ENCODE assay signal across 8 cellular contexts in genomic region chr13:113862766-113863510, GRCh38. TPM values are rescaled to one million over a fixed set of nuclear protein-coding genes. Genes with fewer than 3 reads are reported as not detected.
A peak's percentile ranks its signal among the peaks of the same experiment; 100 is the strongest.
DNase-seq lines count a peak whose midpoint lies in the region; ATAC-seq and TF ChIP-seq lines count a peak whose summit lies in the region.

No MANE protein-coding gene starts in this region.

- WGBS in esophagus squamous epithelium, 2 donors: 7% methylated on average over 3 to 13 of the region's 69 CpGs
- WGBS in aorta, 2 donors: 0 to 2% methylated on average over 67 to 69 of the region's 69 CpGs

- H3K4me1 ChIP-seq in HAP-1 (peaks cover 5% of the 10 kb centered on the region; the same call in 1 of the 2 replicates), esophagus squamous epithelium (peaks cover 35 to 62% (median 42%) of the 10 kb centered on the region in 3 donors), muscle layer of duodenum (ENCODE audit: control insufficient read depth in 1 of 2, insufficient read depth in 2 of 2, low read length in 2 of 2) (peaks cover 0 to 10% of the 10 kb centered on the region in 2 donors), aorta (ENCODE audit: control insufficient read depth in 1 of 2, insufficient read depth in 2 of 2, low read length in 2 of 2) (no peaks in the 10 kb centered on the region)

- H3K36me3 ChIP-seq in HAP-1 (replicated peaks) (no peaks in the 10 kb centered on the region), WERI-Rb-1 (peaks cover 10% of the 10 kb centered on the region; the same call in 1 of the 2 replicates), esophagus squamous epithelium (no peaks in the 10 kb centered on the region), muscle layer of duodenum (ENCODE audit: control insufficient read depth in 1 of 2, insufficient read depth in 2 of 2, low read length in 2 of 2) (peaks cover 0 to 5% of the 10 kb centered on the region in 2 donors), aorta (ENCODE audit: control insufficient read depth in 1 of 2, insufficient read depth in 2 of 2, low read length in 1 of 2) (no peaks in the 10 kb centered on the region)

- H3K27me3 ChIP-seq in HAP-1 (ENCODE audit: low read depth) (0 out of 2 replicates have a peak, but pooled peaks cover 8% of the 10 kb centered on the region), WERI-Rb-1 (ENCODE audit: insufficient read depth, low read depth, severe bottlenecking) (no peaks in the 10 kb centered on the region), esophagus squamous epithelium (peaks cover 0 to 10% (median 0%) of the 10 kb centered on the region in 4 donors), muscle layer of duodenum (ENCODE audit: low read depth, low read length) (no peaks in the 10 kb centered on the region), aorta (ENCODE audit: control insufficient read depth in 1 of 2, insufficient read depth in 2 of 2, low read length in 1 of 2) (no peaks in the 10 kb centered on the region)

- ATAC-seq in aorta (ENCODE audit: low FRiP score) (peak; percentile 74), GM21367 (IDR thresholded peaks at IDR 0.05; ENCODE audit: unreplicated experiment) (no peak)

- H3K9me3 ChIP-seq in HAP-1 (no peaks in the 10 kb centered on the region), WERI-Rb-1 (ENCODE audit: severe bottlenecking) (no peaks in the 10 kb centered on the region), esophagus squamous epithelium (no peaks in the 10 kb centered on the region), muscle layer of duodenum (ENCODE audit: control insufficient read depth in 1 of 2, low read length in 2 of 2) (no peaks in the 10 kb centered on the region), aorta (ENCODE audit: control insufficient read depth, low read length) (no peaks in the 10 kb centered on the region)

- DNase-seq in HAP-1 (ENCODE audit: low spot score in 2 of 2) (peak; percentile 9 to 55), WERI-Rb-1 (no peak), esophagus squamous epithelium (lab: John Stamatoyannopoulos, UW) (no peak), aorta (peak; percentile 81 to 86), NCI-H1694 treated with DMSO at 0.1 percent for 48 hours (lab: John Stamatoyannopoulos, UW) (no peak)

- H3K4me3 ChIP-seq in HAP-1 (peak overlapping the region; percentile 42), WERI-Rb-1 (ENCODE audit: low read depth, low read length) (peak overlapping the region; percentile 54), esophagus squamous epithelium (peak overlapping the region; percentile 63 to 96 (median 71)), muscle layer of duodenum (ENCODE audit: low read depth in 1 of 2, low read length in 2 of 2) (peak overlapping the region; percentile 47 to 78), aorta (ENCODE audit: low read length in 2 of 2) (peak overlapping the region; percentile 77 to 95)

- in situ Hi-C loops in HAP-1 (cut with MboI; ENCODE audit: low sequenced_read_pairs): no loop called here

- intact Hi-C loops in esophagus squamous epithelium (cut with DNase I): no loop called here
- intact Hi-C loops in aorta (cut with DNase I): loop anchor here (2.0 to 5.0 kb wide), 5 partner anchors 28 to 74 kb away; no protein-coding TSS in a partner anchor

- H3K27ac ChIP-seq in C4-2B: peak overlapping the region; percentile 54
- H3K27ac ChIP-seq in WERI-Rb-1: no peak overlapping the region
- H3K27ac ChIP-seq in esophagus squamous epithelium: peak overlapping the region; percentile 85 to 92 (median 90)
- no peak overlapping the region for H3K27ac ChIP-seq in muscle layer of duodenum (ENCODE audit: low read length)
- peak overlapping the region; percentile 78 to 92 for H3K27ac ChIP-seq in aorta (ENCODE audit: low read depth in 1 of 2, low read length in 2 of 2)

- TF ChIP-seq CTCF in C4-2B (conservative IDR thresholded peaks at IDR 0.05) (no peak), WERI-Rb-1 (IDR thresholded peaks at IDR 0.05; ENCODE audit: low read depth, low read length) (no peak), esophagus squamous epithelium (IDR thresholded peaks at IDR 0.05) (no peak)

- TF ChIP-seq POLR2A in esophagus squamous epithelium (IDR thresholded peaks at IDR 0.05): peak in 1 of 4 donors; percentile 27

RNA-seq across cellular contexts. Expression of gene GAS6, which starts 0.9 kb away (rescaled TPM):
- total RNA-seq in esophagus squamous epithelium (100 to 1,000 TPM in 1 of 4 donors, 10 to 100 TPM in 3; 43.0 to 112 (median 68.5) TPM), aorta (100 to 1,000 TPM; 317 to 348 TPM)
- 100 to 1,000 TPM; 244 to 509 TPM for polyA plus RNA-seq in aorta

Comparison
In these comparisons a context has a peak if more than half of its experiments do, and no peak if none do; other contexts are left out.
1. H3K27ac ChIP-seq: peak in C4-2B (single experiment), esophagus squamous epithelium (4 of 4) and aorta (2 of 2); none in WERI-Rb-1 (single experiment) and muscle layer of duodenum (single experiment).
2. DNase-seq: peak in HAP-1 (2 of 2) and aorta (2 of 2); none in WERI-Rb-1 (single experiment), esophagus squamous epithelium (single experiment) and NCI-H1694 treated with DMSO at 0.1 percent for 48 hours (single experiment).
3. Peak in every context shown above with its lines, with median percentiles within 50 percentile points of each other: H3K4me3 ChIP-seq.